In genomic region chr19:2532252-2533071, GRCh38 we compare ENCODE assay signal across 15 cellular contexts. TPM values are rescaled to one million over a fixed set of nuclear protein-coding genes. Genes with fewer than 3 reads are reported as not detected.
A peak's percentile ranks its signal among the peaks of the same experiment; 100 is the strongest.
DNase-seq lines count a peak whose midpoint lies in the region; ATAC-seq and TF ChIP-seq lines count a peak whose summit lies in the region.
"Had no signal": no experiment of that assay in that cellular context is flagged by ENCODE, and none has a peak within 500 bp of the region (broad histone marks: within the 10 kb centered on the region; RNA-seq: fewer than 3 reads in every experiment).

No MANE protein-coding gene starts in this region.

- no peak overlapping the region for H3K4me3 Mint-ChIP-seq in activated T-cell treated with anti-CD3 and anti-CD28 coated beads, Interleukin-2, amount 50 U/mL, for 72 hours
- H3K4me3 Mint-ChIP-seq in activated T-helper 2 cell treated with anti-CD3 and anti-CD28 coated beads, Interferon-gamma antibody, Interleukin-2, Interleukin-4, amounts not matched to agents 10 μg/mL and 5 μg/mL and 100 μg/mL, durations not matched to agents 14 hours and 24 hours and 36 hours (ENCODE audit: low read depth): no peak overlapping the region
- H3K4me3 Mint-ChIP-seq: memory B cell had no signal

- no peak for ATAC-seq in activated T-cell treated with anti-CD3 and anti-CD28 coated beads, Interleukin-2, amount 50 U/mL, for 72 hours (replicated peaks in 1 of 2)
- ATAC-seq in thoracic aorta (ENCODE audit: insufficient number of reproducible peaks, low FRiP score, low read depth): no peak
- no peak for ATAC-seq in HG03280 (IDR thresholded peaks at IDR 0.05; ENCODE audit: unreplicated experiment)
- ATAC-seq: psoas muscle had no signal

- H3K36me3 Mint-ChIP-seq in activated T-cell treated with anti-CD3 and anti-CD28 coated beads, Interleukin-2, amount 50 U/mL, for 72 hours (ENCODE audit: insufficient read depth in 2 of 2): peaks cover 0 to 2% of the 10 kb centered on the region in 2 donors
- no peaks in the 10 kb centered on the region for H3K36me3 Mint-ChIP-seq in activated T-helper 2 cell treated with anti-CD3 and anti-CD28 coated beads, Interferon-gamma antibody, Interleukin-2, Interleukin-4, amounts not matched to agents 10 μg/mL and 5 μg/mL and 100 μg/mL, durations not matched to agents 14 hours and 24 hours and 36 hours (ENCODE audit: low read depth)

- peak overlapping the region; percentile 56 for H3K27ac Mint-ChIP-seq in activated T-cell treated with anti-CD3 and anti-CD28 coated beads, Interleukin-2, amount 50 U/mL, for 72 hours
- no peak overlapping the region for H3K27ac Mint-ChIP-seq in activated T-helper 2 cell treated with anti-CD3 and anti-CD28 coated beads, Interferon-gamma antibody, Interleukin-2, Interleukin-4, amounts not matched to agents 10 μg/mL and 5 μg/mL and 100 μg/mL, durations not matched to agents 14 hours and 24 hours and 36 hours

- H3K9me3 Mint-ChIP-seq in activated T-cell treated with anti-CD3 and anti-CD28 coated beads, Interleukin-2, amount 50 U/mL, for 72 hours: peaks cover 0 to 3% of the 10 kb centered on the region in 2 donors
- H3K9me3 Mint-ChIP-seq in activated T-helper 2 cell treated with anti-CD3 and anti-CD28 coated beads, Interferon-gamma antibody, Interleukin-2, Interleukin-4, amounts not matched to agents 10 μg/mL and 5 μg/mL and 100 μg/mL, durations not matched to agents 14 hours and 24 hours and 36 hours: no peaks in the 10 kb centered on the region
- H3K9me3 Mint-ChIP-seq: memory B cell; T-helper 2 cell treated with Interferon-gamma antibody and Interleukin-4, amounts not matched to agents 5 μg/mL and 100 μg/mL, for 36 hours had no signal

- DNase-seq in activated T-cell treated with anti-CD3 and anti-CD28 coated beads, Interleukin-2, amount 50 U/mL, for 72 hours: no peak
- no peak for DNase-seq in activated T-cell treated with anti-CD3 and anti-CD28 coated beads for 4 hours
- DNase-seq in adipocyte (ENCODE audit: low read depth): peak; percentile 74
- peak; percentile 66 for DNase-seq in fibroblast of the aortic adventitia (ENCODE audit: low read depth)
- DNase-seq in thoracic aorta (ENCODE audit: low spot score): no peak
- no peak for DNase-seq in activated T-helper 2 cell treated with anti-CD3 and anti-CD28 coated beads, Interferon-gamma antibody, Interleukin-2, Interleukin-4, amounts not matched to agents 10 μg/mL and 5 μg/mL and 100 μg/mL, durations not matched to agents 14 hours and 24 hours and 36 hours (ENCODE audit: low spot score)
- DNase-seq in NCI-H345 (lab: John Stamatoyannopoulos, UW): no peak
- DNase-seq: aorta, glutamatergic neuron, GOT3, uterus had no signal

- peaks cover 28% of the 10 kb centered on the region for H3K4me1 Mint-ChIP-seq in activated T-cell treated with anti-CD3 and anti-CD28 coated beads, Interleukin-2, amount 50 U/mL, for 72 hours (ENCODE audit: low read depth)
- H3K4me1 Mint-ChIP-seq in activated T-helper 2 cell treated with anti-CD3 and anti-CD28 coated beads, Interferon-gamma antibody, Interleukin-2, Interleukin-4, amounts not matched to agents 10 μg/mL and 5 μg/mL and 100 μg/mL, durations not matched to agents 14 hours and 24 hours and 36 hours (ENCODE audit: low read depth): peaks cover 24% of the 10 kb centered on the region

- H3K4me1 ChIP-seq in adipocyte (ENCODE audit: control insufficient read depth, insufficient read depth, low read length) (peaks cover 30% of the 10 kb centered on the region), thoracic aorta (ENCODE audit: control insufficient read depth in 1 of 2, low read depth in 2 of 2) (peaks cover 3 to 5% of the 10 kb centered on the region in 2 donors)
- H3K4me1 ChIP-seq: uterus had no signal

- intact Hi-C loops in activated T-helper 2 cell treated with anti-CD3 and anti-CD28 coated beads, Interferon-gamma antibody, Interleukin-2, Interleukin-4, amounts not matched to agents 10 μg/mL and 5 μg/mL and 100 μg/mL, durations not matched to agents 14 hours and 24 hours and 36 hours (cut with micrococcal nuclease): loop anchor here (2.0 kb wide), 2 partner anchors 20 to 54 kb away; no protein-coding TSS in a partner anchor

- H3K9ac ChIP-seq in adipocyte (ENCODE audit: low read length): peak overlapping the region; percentile 60

- H3K4me3 ChIP-seq in adipocyte (ENCODE audit: low read length): no peak overlapping the region
- no peak overlapping the region for H3K4me3 ChIP-seq in fibroblast of the aortic adventitia (ENCODE audit: low read depth, low read length)
- H3K4me3 ChIP-seq in thoracic aorta: no peak overlapping the region
- H3K4me3 ChIP-seq: psoas muscle, uterus had no signal

- no peak for TF ChIP-seq CTCF in fibroblast of the aortic adventitia (IDR thresholded peaks at IDR 0.05; ENCODE audit: insufficient read depth, low read length)
- no peak for TF ChIP-seq CTCF in thoracic aorta (IDR thresholded peaks at IDR 0.05)

- H3K9me3 ChIP-seq in adipocyte (ENCODE audit: control insufficient read depth, low read length) (peaks cover 10% of the 10 kb centered on the region), thoracic aorta (no peaks in the 10 kb centered on the region)
- H3K9me3 ChIP-seq: uterus had no signal

- H3K27ac ChIP-seq in thoracic aorta: peak overlapping the region; percentile 53 to 61
- H3K27ac ChIP-seq: psoas muscle, uterus had no signal

- no peaks in the 10 kb centered on the region for H3K36me3 ChIP-seq in adipocyte (ENCODE audit: control insufficient read depth, insufficient read depth, low read length, severe bottlenecking)
- H3K36me3 ChIP-seq in thoracic aorta: no peaks in the 10 kb centered on the region
- H3K36me3 ChIP-seq: uterus had no signal

- no peaks in the 10 kb centered on the region for H3K27me3 Mint-ChIP-seq in activated T-cell treated with anti-CD3 and anti-CD28 coated beads, Interleukin-2, amount 50 U/mL, for 72 hours (ENCODE audit: low read depth)
- peaks cover 5% of the 10 kb centered on the region for H3K27me3 Mint-ChIP-seq in activated T-helper 2 cell treated with anti-CD3 and anti-CD28 coated beads, Interferon-gamma antibody, Interleukin-2, Interleukin-4, amounts not matched to agents 10 μg/mL and 5 μg/mL and 100 μg/mL, durations not matched to agents 14 hours and 24 hours and 36 hours (ENCODE audit: low read depth)
- H3K27me3 Mint-ChIP-seq: memory B cell had no signal

- H3K27me3 ChIP-seq in adipocyte (replicated peaks; ENCODE audit: control insufficient read depth, insufficient read depth, low read length): no peaks in the 10 kb centered on the region
- H3K27me3 ChIP-seq in thoracic aorta (replicated peaks; ENCODE audit: insufficient read depth): no peaks in the 10 kb centered on the region
- H3K27me3 ChIP-seq: uterus had no signal

RNA-seq across cellular contexts. Expression of gene GADD45B, which starts 56.5 kb away (rescaled TPM):
- total RNA-seq in activated T-cell treated with anti-CD3 and anti-CD28 coated beads, Interleukin-2, amount 50 U/mL, for 72 hours: 10 to 100 TPM; 84.4 to 84.5 TPM
- total RNA-seq in fibroblast of the aortic adventitia (ENCODE audit: low replicate concordance) (14.3 and 14.8 TPM in 2 replicates), thoracic aorta (100 to 1,000 TPM; 430 to 498 TPM)
- 90.7 and 95.2 TPM in 2 replicates for total RNA-seq in activated T-helper 2 cell treated with anti-CD3 and anti-CD28 coated beads, Interferon-gamma antibody, Interleukin-2, Interleukin-4, amounts not matched to agents 10 μg/mL and 5 μg/mL and 100 μg/mL, durations not matched to agents 14 hours and 24 hours and 36 hours

Comparison
In these comparisons a context has a peak if more than half of its experiments do, and no peak if none do; other contexts are left out.
1. DNase-seq: peak in adipocyte (single experiment) and fibroblast of the aortic adventitia (single experiment); none in activated T-cell treated with anti-CD3 and anti-CD28 coated beads, Interleukin-2, amount 50 U/mL, for 72 hours (0 of 2), activated T-cell treated with anti-CD3 and anti-CD28 coated beads for 4 hours (single experiment), thoracic aorta (single experiment), activated T-helper 2 cell treated with anti-CD3 and anti-CD28 coated beads, Interferon-gamma antibody, Interleukin-2, Interleukin-4, amounts not matched to agents 10 μg/mL and 5 μg/mL and 100 μg/mL, durations not matched to agents 14 hours and 24 hours and 36 hours (single experiment) and NCI-H345 (single experiment).